Comparison of ENCODE assay signal across 8 cellular contexts in the genomic region with DNA sequence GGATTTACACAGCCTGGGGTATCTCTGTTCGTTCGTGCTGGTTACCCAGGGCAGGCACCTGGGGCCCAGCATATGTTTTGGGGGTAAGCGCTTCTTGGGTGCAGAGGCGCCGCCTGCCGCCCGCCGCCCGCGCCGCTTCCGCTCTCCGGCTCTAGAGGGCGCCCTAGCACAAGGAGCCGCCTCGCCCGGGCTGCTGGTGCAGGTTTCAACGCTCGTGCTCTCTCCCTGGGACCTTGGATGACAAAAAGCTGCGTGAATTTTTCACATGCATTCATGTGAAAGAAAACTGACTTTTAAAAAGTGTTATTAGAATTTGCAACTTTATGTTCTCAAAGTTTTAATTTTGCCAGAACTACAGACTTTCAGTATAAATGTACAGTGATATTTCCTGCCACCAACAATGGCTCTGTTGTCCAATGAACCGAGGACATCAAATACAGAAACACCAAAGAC. TPM values are rescaled to one million over a fixed set of nuclear protein-coding genes. Genes with fewer than 3 reads are reported as not detected.
DNase-seq lines count a peak whose midpoint lies in the region; ATAC-seq and TF ChIP-seq lines count a peak whose summit lies in the region.

No MANE protein-coding gene starts in this region.

- no peaks in the 10 kb centered on the region; a peak in 1 of 4 replicates for H3K4me1 ChIP-seq in SK-N-SH (ENCODE audit: control insufficient read depth in 1 of 2, insufficient read depth in 2 of 2, low read depth in 1 of 2, low read length in 1 of 2)
- H3K4me1 ChIP-seq in vagina, result no peaks in the 10 kb centered on the region

- H3F3A ChIP-seq in SK-N-SH (replicated peaks; ENCODE audit: insufficient read depth), result no peaks in the 10 kb centered on the region

- TF ChIP-seq POLR2A in vagina (IDR thresholded peaks at IDR 0.05), result no peak

- H3K27me3 ChIP-seq in SK-N-SH (ENCODE audit: insufficient read depth), result peaks cover 14% of the 10 kb centered on the region; the same call in 1 of the 2 replicates
- no peaks in the 10 kb centered on the region for H3K27me3 ChIP-seq in vagina

- no peak overlapping the region for H2AFZ ChIP-seq in SK-N-SH (ENCODE audit: low read depth)

- TF ChIP-seq CTCF in SK-N-SH (IDR thresholded peaks at IDR 0.05), result peak; percentile 98
- TF ChIP-seq CTCF in progenitor cell of endocrine pancreas (IDR thresholded peaks at IDR 0.05; ENCODE audit: unreplicated experiment), result peak; percentile 98
- peak; percentile 75 to 93 (median 82) for TF ChIP-seq CTCF in vagina (IDR thresholded peaks at IDR 0.05)

- CTCF ChIA-PET in SK-N-SH (lab: Yijun Ruan, JAX), result interaction anchor here (0.5 to 4.6 kb wide), 43 partner anchors 9 to 866 kb away, joined by 3 to 42 read pairs (median 4); no protein-coding TSS in a partner anchor

- H3K9me3 ChIP-seq in SK-N-SH, result no peaks in the 10 kb centered on the region
- no peaks in the 10 kb centered on the region for H3K9me3 ChIP-seq in vagina

- no peaks in the 10 kb centered on the region for H3K4me1 Mint-ChIP-seq in progenitor cell of endocrine pancreas (ENCODE audit: low read depth)

- H3K27ac ChIP-seq in SK-N-SH (ENCODE audit: low read depth in 2 of 2, low read length in 1 of 2) (no peak overlapping the region), vagina (no peak overlapping the region)

- no peaks in the 10 kb centered on the region for H3K79me2 ChIP-seq in SK-N-SH (ENCODE audit: insufficient read depth)

- no peaks in the 10 kb centered on the region for H3K36me3 Mint-ChIP-seq in progenitor cell of endocrine pancreas (ENCODE audit: insufficient read depth)

- H4K20me1 ChIP-seq in SK-N-SH (ENCODE audit: insufficient read depth), result no peaks in the 10 kb centered on the region

- no peak for TF ChIP-seq EP300 in SK-N-SH (IDR thresholded peaks at IDR 0.05; ENCODE audit: borderline replicate concordance in 1 of 2, low read depth in 1 of 2, low read length in 1 of 2)

- DNase-seq in EH (ENCODE audit: low read depth), result peak; percentile 50
- peak; percentile 61 for DNase-seq in HT1080 (ENCODE audit: low read depth)
- DNase-seq in SK-N-SH, result peak; percentile 88
- peak; percentile 84 for DNase-seq in activated naive CD4-positive, alpha-beta T cell treated with Interleukin-2 at 50 U/mL for 16 hours
- peak; percentile 65 for DNase-seq in glomerular visceral epithelial cell (ENCODE audit: extremely low spot score)
- DNase-seq in progenitor cell of endocrine pancreas (ENCODE audit: low spot score, unreplicated experiment), result peak; percentile 77
- DNase-seq in vagina (ENCODE audit: extremely low spot score in 2 of 2), result peak in 1 of 2 donors; percentile 77

- peak; percentile 92 for TF ChIP-seq RAD21 in SK-N-SH (IDR thresholded peaks at IDR 0.05; ENCODE audit: low read length)

- peak; percentile 85 for ATAC-seq in GM21515 (IDR thresholded peaks at IDR 0.05; ENCODE audit: unreplicated experiment)

- 0% methylated on average over 4 of the region's 21 CpGs for WGBS in SK-N-SH (ENCODE audit: low lambda C conversion rate)

- H3K4me3 ChIP-seq in SK-N-SH (ENCODE audit: low read depth in 2 of 2, low read length in 1 of 2) (no peak overlapping the region; a peak in 1 of 4 replicates), vagina (no peak overlapping the region)

- H3K4me3 Mint-ChIP-seq in progenitor cell of endocrine pancreas (ENCODE audit: low read depth), result no peak overlapping the region

- H3K27me3 Mint-ChIP-seq in progenitor cell of endocrine pancreas, result peaks cover 34% of the 10 kb centered on the region

- H3K9me3 Mint-ChIP-seq in progenitor cell of endocrine pancreas (ENCODE audit: low read depth), result no peaks in the 10 kb centered on the region

- no peak overlapping the region for H3K9ac ChIP-seq in SK-N-SH

- no peak overlapping the region for H3K27ac Mint-ChIP-seq in progenitor cell of endocrine pancreas

- intact Hi-C loops in vagina (cut with DNase I), result loop anchor here (5.0 kb wide), 1 partner anchor 127 kb away; no protein-coding TSS in a partner anchor

- POLR2A ChIA-PET in SK-N-SH (lab: Yijun Ruan, JAX), result no interaction called here

- no peaks in the 10 kb centered on the region for H3K9me2 ChIP-seq in SK-N-SH

- H3K36me3 ChIP-seq in SK-N-SH (replicated peaks in 1 of 2; ENCODE audit: control insufficient read depth in 1 of 2, insufficient read depth in 2 of 2, low read length in 1 of 2) (no peaks in the 10 kb centered on the region), vagina (no peaks in the 10 kb centered on the region)

- no peak overlapping the region for H3K4me2 ChIP-seq in SK-N-SH

TF ChIP-seq in SK-N-SH, 30 proteins besides CTCF, POLR2A, EP300 and RAD21:
- TF ChIP-seq POLR2AphosphoS5 (IDR thresholded peaks at IDR 0.05; ENCODE audit: low read depth, low read length) (no peak), MXI1 (IDR thresholded peaks at IDR 0.05; ENCODE audit: low read depth, low read length) (peak; percentile 60; the same call in 1 of the 2 replicates), SMC3 (IDR thresholded peaks at IDR 0.05; ENCODE audit: low read depth, low read length) (peak; percentile 80)

RNA-seq across cellular contexts. Expression of gene PRR18, which starts 32.5 kb away (rescaled TPM):
- total RNA-seq in HT1080 (2014; rRNA removed; shearing (Covaris generic)), result not detected in 2 replicates
- polyA plus RNA-seq in HT1080 (2015; cell fraction: cytosol; rRNA removed), result not detected in 2 replicates
- polyA plus RNA-seq in HT1080 (2015; cell fraction: nucleus; rRNA removed), result 0.04 TPM in 1 of 2 replicates, not detected in the other
- polyA plus RNA-seq in SK-N-SH (2012; rRNA removed), result 0.02 TPM in 1 of 2 replicates, not detected in the other
- 0.01 TPM in 1 of 2 replicates, not detected in the other for polyA plus RNA-seq in SK-N-SH (2012; cell fraction: cytosol; rRNA removed)
- polyA plus RNA-seq in SK-N-SH (2012; cell fraction: nucleus; rRNA removed), result 0.02 and 0.04 TPM in 2 replicates
- total RNA-seq in progenitor cell of endocrine pancreas (0.60 and 0.93 TPM in 2 replicates), vagina (not detected)
